In the genomic region with DNA sequence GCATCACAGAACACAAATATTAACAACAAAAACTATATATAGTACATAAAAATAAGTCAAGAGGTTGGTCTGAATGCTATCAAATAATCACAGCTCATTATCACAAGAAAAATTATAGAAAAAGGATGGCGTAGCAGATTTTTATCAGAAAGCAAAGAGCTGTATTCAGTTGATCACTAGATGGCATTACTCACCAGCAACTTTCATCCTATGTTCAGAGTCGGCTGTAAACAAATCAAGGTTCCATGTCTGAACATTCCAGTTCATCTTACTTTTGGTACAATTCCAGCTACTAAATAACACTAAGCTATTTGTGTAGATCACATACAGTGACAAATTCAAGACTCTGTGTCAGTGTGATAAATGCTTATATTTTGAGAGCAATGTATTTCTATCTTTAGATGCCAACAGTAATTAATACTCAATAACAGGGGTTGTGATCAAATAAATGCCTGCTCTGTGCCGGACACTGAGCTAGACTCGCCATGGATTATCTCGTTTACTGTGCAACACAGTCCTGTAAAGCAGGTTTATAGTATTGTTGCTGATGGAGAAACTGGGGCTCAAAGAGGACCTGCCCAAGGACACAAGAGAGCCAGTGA, we compare ENCODE assay signal across 1 cellular context.
TF ChIP-seq lines count a peak whose summit lies in the region.

No MANE protein-coding gene starts in this region.

TF ChIP-seq in GM12878, 131 proteins besides CTCF, POLR2A, EP300 and RAD21:
- TF ChIP-seq CHD1 (IDR thresholded peaks at IDR 0.05; ENCODE audit: low read depth, low read length) (no peak), NFYA (IDR thresholded peaks at IDR 0.05; ENCODE audit: borderline replicate concordance, low read depth, low read length) (no peak), KAT2A (conservative IDR thresholded peaks at IDR 0.05; ENCODE audit: control insufficient read depth, low read depth, low read length) (no peak), ATF7 (IDR thresholded peaks at IDR 0.05; ENCODE audit: low read depth) (no peak), ZNF217 (IDR thresholded peaks at IDR 0.05) (no peak), STAT1 (conservative IDR thresholded peaks at IDR 0.05) (no peak), FOXM1 (IDR thresholded peaks at IDR 0.05; ENCODE audit: low read depth, low read length) (no peak), ZNF274 (IDR thresholded peaks at IDR 0.05; ENCODE audit: insufficient read depth, insufficient read length) (no peak), POU2F2 (IDR thresholded peaks at IDR 0.05; ENCODE audit: borderline replicate concordance, low read depth, low read length) (no peak), ZNF24 (IDR thresholded peaks at IDR 0.05) (no peak)
- TF ChIP-seq, protein P1, sequence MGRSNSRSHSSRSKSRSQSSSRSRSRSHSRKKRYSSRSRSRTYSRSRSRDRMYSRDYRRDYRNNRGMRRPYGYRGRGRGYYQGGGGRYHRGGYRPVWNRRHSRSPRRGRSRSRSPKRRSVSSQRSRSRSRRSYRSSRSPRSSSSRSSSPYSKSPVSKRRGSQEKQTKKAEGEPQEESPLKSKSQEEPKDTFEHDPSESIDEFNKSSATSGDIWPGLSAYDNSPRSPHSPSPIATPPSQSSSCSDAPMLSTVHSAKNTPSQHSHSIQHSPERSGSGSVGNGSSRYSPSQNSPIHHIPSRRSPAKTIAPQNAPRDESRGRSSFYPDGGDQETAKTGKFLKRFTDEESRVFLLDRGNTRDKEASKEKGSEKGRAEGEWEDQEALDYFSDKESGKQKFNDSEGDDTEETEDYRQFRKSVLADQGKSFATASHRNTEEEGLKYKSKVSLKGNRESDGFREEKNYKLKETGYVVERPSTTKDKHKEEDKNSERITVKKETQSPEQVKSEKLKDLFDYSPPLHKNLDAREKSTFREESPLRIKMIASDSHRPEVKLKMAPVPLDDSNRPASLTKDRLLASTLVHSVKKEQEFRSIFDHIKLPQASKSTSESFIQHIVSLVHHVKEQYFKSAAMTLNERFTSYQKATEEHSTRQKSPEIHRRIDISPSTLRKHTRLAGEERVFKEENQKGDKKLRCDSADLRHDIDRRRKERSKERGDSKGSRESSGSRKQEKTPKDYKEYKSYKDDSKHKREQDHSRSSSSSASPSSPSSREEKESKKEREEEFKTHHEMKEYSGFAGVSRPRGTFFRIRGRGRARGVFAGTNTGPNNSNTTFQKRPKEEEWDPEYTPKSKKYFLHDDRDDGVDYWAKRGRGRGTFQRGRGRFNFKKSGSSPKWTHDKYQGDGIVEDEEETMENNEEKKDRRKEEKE (IDR thresholded peaks at IDR 0.05): no peak
- TF ChIP-seq, protein P2, sequence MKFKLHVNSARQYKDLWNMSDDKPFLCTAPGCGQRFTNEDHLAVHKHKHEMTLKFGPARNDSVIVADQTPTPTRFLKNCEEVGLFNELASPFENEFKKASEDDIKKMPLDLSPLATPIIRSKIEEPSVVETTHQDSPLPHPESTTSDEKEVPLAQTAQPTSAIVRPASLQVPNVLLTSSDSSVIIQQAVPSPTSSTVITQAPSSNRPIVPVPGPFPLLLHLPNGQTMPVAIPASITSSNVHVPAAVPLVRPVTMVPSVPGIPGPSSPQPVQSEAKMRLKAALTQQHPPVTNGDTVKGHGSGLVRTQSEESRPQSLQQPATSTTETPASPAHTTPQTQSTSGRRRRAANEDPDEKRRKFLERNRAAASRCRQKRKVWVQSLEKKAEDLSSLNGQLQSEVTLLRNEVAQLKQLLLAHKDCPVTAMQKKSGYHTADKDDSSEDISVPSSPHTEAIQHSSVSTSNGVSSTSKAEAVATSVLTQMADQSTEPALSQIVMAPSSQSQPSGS (IDR thresholded peaks at IDR 0.05; ENCODE audit: low read length): no peak
